ENCODE assay signal across 11 cellular contexts in the genomic region with DNA sequence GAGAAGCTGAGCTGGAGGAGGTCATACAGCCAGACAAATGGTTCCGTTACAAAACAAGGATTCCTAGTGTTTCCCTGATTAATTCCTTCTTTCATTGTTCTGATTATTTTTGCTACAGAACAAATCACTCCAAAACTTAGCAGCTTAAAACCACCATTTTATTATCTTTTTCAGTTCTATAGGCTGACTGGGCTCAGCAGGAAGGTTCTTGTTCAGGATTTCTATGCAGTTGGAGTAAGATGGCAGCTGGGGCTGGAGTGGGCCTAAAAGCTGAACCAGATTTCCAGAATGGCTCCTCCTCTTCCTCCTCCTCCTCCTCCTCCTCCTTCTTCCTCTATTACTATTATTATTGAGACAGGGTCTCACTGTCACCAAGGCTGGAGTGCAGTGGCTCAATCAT.
"Had no signal": no experiment of that assay in that cellular context is flagged by ENCODE, and none has a peak within 500 bp of the region (broad histone marks: within the 10 kb centered on the region; RNA-seq: fewer than 3 reads in every experiment).

No MANE protein-coding gene starts in this region.

- H3K27ac Mint-ChIP-seq: H9, HFFc6 had no signal

- H3K9ac ChIP-seq: GM23248, KMS-11 had no signal

- H3K4me3 Mint-ChIP-seq: HFFc6 had no signal

- H3K27ac ChIP-seq: GM23248, KMS-11 had no signal

- H2AFZ ChIP-seq: GM23248 had no signal

- H3K4me3 ChIP-seq: GM23248 had no signal

- FAIRE-seq: H1, H54, HTR-8/SVneo had no signal

- H3K27me3 Mint-ChIP-seq: IgD-negative memory B cell had no signal

- H3K4me2 ChIP-seq: KMS-11 had no signal

- DNase-seq: GM23248, H9, HCEC 1CT, HFFc6, Karpas-422, KBM-7 had no signal
